ENCODE assay signal across 7 cellular contexts in the genomic region with DNA sequence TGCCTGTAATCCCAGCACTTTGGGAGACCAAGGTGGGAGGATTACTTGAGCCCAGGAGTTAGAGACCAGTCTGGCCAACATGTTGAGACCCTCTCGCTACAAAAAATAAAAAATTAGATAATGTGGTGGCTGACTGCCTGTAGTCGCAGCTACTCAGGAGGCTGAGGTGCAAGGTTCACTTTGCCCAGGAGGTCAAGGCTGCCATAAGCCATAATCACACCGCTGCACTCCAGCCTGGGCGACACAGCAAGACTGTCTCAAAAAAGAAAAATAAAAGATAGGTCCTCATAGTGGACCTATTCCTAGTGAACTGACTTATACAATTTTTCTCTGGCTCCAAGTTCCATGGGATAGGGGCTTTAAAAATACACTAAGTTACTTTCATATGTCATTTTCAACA.
"Had no signal": no experiment of that assay in that cellular context is flagged by ENCODE, and none has a peak within 500 bp of the region (broad histone marks: within the 10 kb centered on the region; RNA-seq: fewer than 3 reads in every experiment).

No MANE protein-coding gene starts in this region.

- H3K27ac Mint-ChIP-seq: IgD-negative memory B cell had no signal

- DNase-seq: IMR-90, KBM-7, KG1 had no signal

- H3K4me3 ChIP-seq: K562 had no signal

- H3K9me3 Mint-ChIP-seq: IgD-negative memory B cell had no signal

- H3K4me3 Mint-ChIP-seq: IgD-negative memory B cell had no signal

- FAIRE-seq: HTR-8/SVneo, K562 had no signal

- H3K27me3 Mint-ChIP-seq: IgD-negative memory B cell had no signal

- H3K4me1 Mint-ChIP-seq: IgD-negative memory B cell had no signal

- H3K27ac ChIP-seq: HL-60 had no signal

- ATAC-seq: K562 had no signal
